In the genomic region with DNA sequence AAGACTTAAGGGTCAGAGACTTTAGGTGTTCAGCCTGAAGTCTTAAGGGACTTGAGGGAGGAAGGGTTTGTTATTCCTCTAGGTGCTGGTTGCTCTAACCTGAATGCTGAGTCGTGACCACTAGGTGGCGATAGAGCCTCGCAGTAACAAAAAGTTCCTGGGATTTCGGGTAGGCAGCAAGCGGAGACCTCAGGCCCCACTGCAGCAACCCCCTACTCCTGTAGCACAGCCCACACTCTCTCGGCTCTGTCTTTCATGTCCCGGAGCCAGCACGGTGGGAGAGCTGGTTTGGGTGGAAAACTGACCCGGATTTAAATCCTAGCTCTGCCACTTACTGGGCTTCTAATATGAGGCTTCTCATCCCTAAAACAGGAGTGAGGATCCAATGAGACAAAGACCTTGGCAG, we compare ENCODE assay signal across 8 cellular contexts.
DNase-seq lines count a peak whose midpoint lies in the region; ATAC-seq and TF ChIP-seq lines count a peak whose summit lies in the region.

No MANE protein-coding gene starts in this region.

- H3K27ac ChIP-seq in C4-2B, result no peak overlapping the region
- H3K27ac ChIP-seq in SJCRH30, result no peak overlapping the region
- no peak overlapping the region for H3K27ac ChIP-seq in uterus

- H3K4me3 ChIP-seq in SJCRH30, result no peak overlapping the region
- H3K4me3 ChIP-seq in uterus, result no peak overlapping the region

- DNase-seq in Kasumi-1 (lab: John Stamatoyannopoulos, UW) (peak; percentile 75 to 79), SJCRH30 (peak; percentile 60 to 85), Right ventricle myocardium superior (peak; percentile 53), posterior cingulate gyrus (peak; percentile 44 to 94 (median 78)), uterus (peak; percentile 74)
- DNase-seq in activated naive CD4-positive, alpha-beta T cell treated with anti-CD3 and anti-CD28 coated beads, Interleukin-2, amount 50 U/mL, for 72 hours (ENCODE audit: low spot score in 2 of 2), result peak; percentile 60 to 75

- H3K9me3 ChIP-seq in SJCRH30 (replicated peaks), result no peaks in the 10 kb centered on the region
- H3K9me3 ChIP-seq in uterus, result no peaks in the 10 kb centered on the region

- H3K27me3 ChIP-seq in SJCRH30, result no peaks in the 10 kb centered on the region
- no peaks in the 10 kb centered on the region for H3K27me3 ChIP-seq in uterus

- no peak for TF ChIP-seq POLR2A in uterus (IDR thresholded peaks at IDR 0.05)

- no peaks in the 10 kb centered on the region for H3K36me3 Mint-ChIP-seq in activated naive CD4-positive, alpha-beta T cell treated with anti-CD3 and anti-CD28 coated beads, Interleukin-2, amount 50 U/mL, for 72 hours

- no peaks in the 10 kb centered on the region for H3K9me3 Mint-ChIP-seq in activated naive CD4-positive, alpha-beta T cell treated with anti-CD3 and anti-CD28 coated beads, Interleukin-2, amount 50 U/mL, for 72 hours

- H3K4me1 ChIP-seq in SJCRH30 (no peaks in the 10 kb centered on the region), uterus (no peaks in the 10 kb centered on the region)

- TF ChIP-seq CTCF in C4-2B (conservative IDR thresholded peaks at IDR 0.05), result peak; percentile 94
- TF ChIP-seq CTCF in uterus (IDR thresholded peaks at IDR 0.05), result peak; percentile 75 to 84 (median 78)

- intact Hi-C loops in Right ventricle myocardium superior (cut with DNase I) (no loop called here), posterior cingulate gyrus (cut with DNase I) (loop anchor here (5.0 kb wide), 1 partner anchor 903 kb away; a partner anchor contains a TSS), uterus (cut with DNase I; ENCODE audit: low total_unique reads) (no loop called here)

- H3K36me3 ChIP-seq in SJCRH30, result no peaks in the 10 kb centered on the region
- H3K36me3 ChIP-seq in uterus, result no peaks in the 10 kb centered on the region

- ATAC-seq in GM19455 (IDR thresholded peaks at IDR 0.05; ENCODE audit: unreplicated experiment) (peak; percentile 75), Right ventricle myocardium superior (ENCODE audit: poor library complexity) (peak; percentile 71)
- peak in 1 of 2 donors; percentile 51 for ATAC-seq in activated naive CD4-positive, alpha-beta T cell treated with anti-CD3 and anti-CD28 coated beads, Interleukin-2, amount 50 U/mL, for 72 hours

- H3K27ac Mint-ChIP-seq in activated naive CD4-positive, alpha-beta T cell treated with anti-CD3 and anti-CD28 coated beads, Interleukin-2, amount 50 U/mL, for 72 hours, result no peak overlapping the region
